10 cellular contexts compared by ENCODE assay signal in the genomic region with DNA sequence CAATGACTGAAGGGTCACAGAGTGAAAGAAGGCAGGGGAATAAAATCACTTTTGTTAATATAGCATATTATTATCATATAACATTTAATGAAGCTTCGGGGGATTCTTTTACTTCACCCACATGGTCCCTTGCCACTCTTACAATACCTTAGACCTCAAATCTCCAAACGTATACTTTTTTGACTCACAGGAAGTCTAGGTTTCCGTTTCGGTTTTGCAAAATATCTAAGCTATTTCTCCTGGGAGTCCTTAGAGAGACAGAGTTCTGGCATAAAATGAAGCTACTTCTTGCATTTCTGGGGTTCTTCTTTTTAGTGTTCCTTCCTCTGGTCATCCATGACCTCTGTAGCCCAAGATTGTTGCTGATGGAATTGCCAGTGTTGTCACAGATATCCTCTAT.
DNase-seq lines count a peak whose midpoint lies in the region; ATAC-seq and TF ChIP-seq lines count a peak whose summit lies in the region.
"Had no signal": no experiment of that assay in that cellular context is flagged by ENCODE, and none has a peak within 500 bp of the region (broad histone marks: within the 10 kb centered on the region; RNA-seq: fewer than 3 reads in every experiment).

No MANE protein-coding gene starts in this region.

- H3K9me3 ChIP-seq in right atrium auricular region: no peaks in the 10 kb centered on the region
- H3K9me3 ChIP-seq: spleen had no signal

- CTCF ChIA-PET in GM10248 (lab: Yijun Ruan, JAX): interaction anchor here (1.0 to 1.2 kb wide), 2 partner anchors 10 to 11 kb away, joined by 3 read pairs; no protein-coding TSS in a partner anchor

- TF ChIP-seq CTCF in GM10248 (IDR thresholded peaks at IDR 0.05; ENCODE audit: control extremely low read depth, extremely low read depth, low read depth, missing control alignments): no peak
- TF ChIP-seq CTCF in right atrium auricular region (IDR thresholded peaks at IDR 0.05): no peak

- H3K4me1 Mint-ChIP-seq in T-helper 2 cell treated with Interferon-gamma antibody and Interleukin-4, amounts not matched to agents 5 μg/mL and 100 μg/mL, for 36 hours (ENCODE audit: low read depth): peaks cover 14% of the 10 kb centered on the region

- no peak overlapping the region for H3K4me3 ChIP-seq in right atrium auricular region
- H3K4me3 ChIP-seq: cardiac muscle cell had no signal

- peak; percentile 10 for DNase-seq in GM10248 (ENCODE audit: extremely low spot score)
- DNase-seq in T-helper 2 cell treated with Interferon-gamma antibody and Interleukin-4, amounts not matched to agents 5 μg/mL and 100 μg/mL, for 36 hours (ENCODE audit: low spot score): no peak
- DNase-seq in right atrium auricular region (ENCODE audit: low spot score): no peak
- no peak for DNase-seq in Right ventricle myocardium inferior (ENCODE audit: missing footprints)
- no peak for DNase-seq in COLO829 (ENCODE audit: low spot score)
- DNase-seq in caudate nucleus (lab: John Stamatoyannopoulos, UW): no peak
- DNase-seq: spleen had no signal

- H3K4me1 ChIP-seq in right atrium auricular region: no peaks in the 10 kb centered on the region

- POLR2A ChIA-PET in GM10248 (lab: Yijun Ruan, JAX): no interaction called here

- no peaks in the 10 kb centered on the region for H3K9me3 Mint-ChIP-seq in T-helper 2 cell treated with Interferon-gamma antibody and Interleukin-4, amounts not matched to agents 5 μg/mL and 100 μg/mL, for 36 hours

- no peak overlapping the region for H3K27ac Mint-ChIP-seq in T-helper 2 cell treated with Interferon-gamma antibody and Interleukin-4, amounts not matched to agents 5 μg/mL and 100 μg/mL, for 36 hours

- H3K36me3 ChIP-seq in right atrium auricular region: no peaks in the 10 kb centered on the region
- H3K36me3 ChIP-seq: cardiac muscle cell, spleen had no signal

- ATAC-seq in GM19397 (IDR thresholded peaks at IDR 0.05; ENCODE audit: unreplicated experiment) (peak; percentile 95), HG03060 (IDR thresholded peaks at IDR 0.05; ENCODE audit: low read depth, unreplicated experiment) (peak; percentile 99), Right ventricle myocardium inferior (no peak)

- H3K27ac ChIP-seq in right atrium auricular region (peak overlapping the region in 1 of 2 donors; percentile 33), caudate nucleus (ENCODE audit: low read depth, low read length) (no peak overlapping the region)
- H3K27ac ChIP-seq: cardiac muscle cell had no signal

- no peaks in the 10 kb centered on the region for H3K27me3 ChIP-seq in right atrium auricular region
- H3K27me3 ChIP-seq: cardiac muscle cell, spleen had no signal

- peak overlapping the region; percentile 58 for H3K4me3 Mint-ChIP-seq in T-helper 2 cell treated with Interferon-gamma antibody and Interleukin-4, amounts not matched to agents 5 μg/mL and 100 μg/mL, for 36 hours

- peaks cover 24% of the 10 kb centered on the region for H3K27me3 Mint-ChIP-seq in T-helper 2 cell treated with Interferon-gamma antibody and Interleukin-4, amounts not matched to agents 5 μg/mL and 100 μg/mL, for 36 hours (ENCODE audit: low read depth)

- intact Hi-C loops in Right ventricle myocardium inferior (cut with DNase I): no loop called here

- no peaks in the 10 kb centered on the region for H3K36me3 Mint-ChIP-seq in T-helper 2 cell treated with Interferon-gamma antibody and Interleukin-4, amounts not matched to agents 5 μg/mL and 100 μg/mL, for 36 hours (ENCODE audit: low read depth)
